In genomic region chr10:784377-784758, GRCh38 we compare ENCODE assay signal across 8 cellular contexts.
DNase-seq lines count a peak whose midpoint lies in the region; ATAC-seq and TF ChIP-seq lines count a peak whose summit lies in the region.

No MANE protein-coding gene starts in this region.

- CTCF ChIA-PET in PC-9 (lab: Charles Lee) = interaction anchor here (0.6 kb wide), 1 partner anchor 10 kb away, joined by 26 read pairs; no protein-coding TSS in a partner anchor

- no peaks in the 10 kb centered on the region for H3K27me3 ChIP-seq in DND-41 (ENCODE audit: insufficient read depth, low read length, poor library complexity)
- H3K27me3 ChIP-seq in PC-9 (ENCODE audit: insufficient read depth, low read depth) = 0 out of 2 replicates have a peak, but pooled peaks cover 6% of the 10 kb centered on the region
- H3K27me3 ChIP-seq in gastroesophageal sphincter = no peaks in the 10 kb centered on the region
- peaks cover 0 to 11% (median 0%) of the 10 kb centered on the region in 3 donors for H3K27me3 ChIP-seq in psoas muscle (ENCODE audit: insufficient read depth in 3 of 3, low read length in 2 of 3)

- H3K9me2 ChIP-seq in PC-9 (ENCODE audit: insufficient read depth) = no peaks in the 10 kb centered on the region

- no peaks in the 10 kb centered on the region for H3K9me3 ChIP-seq in DND-41 (ENCODE audit: insufficient read depth, low read length, severe bottlenecking)
- no peaks in the 10 kb centered on the region for H3K9me3 ChIP-seq in PC-9 (ENCODE audit: insufficient read depth, low read depth)
- no peaks in the 10 kb centered on the region for H3K9me3 ChIP-seq in gastroesophageal sphincter
- H3K9me3 ChIP-seq in psoas muscle = no peaks in the 10 kb centered on the region

- intact Hi-C loops in PC-9 (cut with micrococcal nuclease; ENCODE audit: unreplicated experiment) = no loop called here
- intact Hi-C loops in psoas muscle (cut with DNase I) = loop anchor here in 1 of 2 donors (10.0 kb wide), 1 partner anchor 170 kb away; no protein-coding TSS in a partner anchor

- H3K36me3 ChIP-seq in DND-41 (ENCODE audit: insufficient read depth, low read length) (no peaks in the 10 kb centered on the region), PC-9 (ENCODE audit: low read depth) (no peaks in the 10 kb centered on the region), gastroesophageal sphincter (no peaks in the 10 kb centered on the region), psoas muscle (ENCODE audit: insufficient read depth in 1 of 2, low read depth in 1 of 2) (no peaks in the 10 kb centered on the region)

- no TSS peak for BruUV-seq in PC-9 (replicated peaks; lab: Mats Ljungman, UMichigan)

- no peaks in the 10 kb centered on the region for H4K20me1 ChIP-seq in DND-41 (ENCODE audit: insufficient read depth, low read length)
- H4K20me1 ChIP-seq in PC-9 (ENCODE audit: insufficient read depth) = no peaks in the 10 kb centered on the region

- peak; percentile 1 for DNase-seq in DND-41
- no peak for DNase-seq in PC-9
- DNase-seq in psoas muscle = peak in 1 of 2 donors; percentile 56
- no peak for DNase-seq in NK-92 treated with Interleukin-12 subunit alpha and Interleukin-12 subunit beta, amount 100 ng/mL, for 24 hours (lab: John Stamatoyannopoulos, UW)
- DNase-seq in stimulated activated CD4-positive, alpha-beta T cell treated with anti-CD3 and anti-CD28 coated beads, Interleukin-12 subunit alpha, Interleukin-12 subunit beta, amount 100 ng/mL, for 4 hours = no peak

- H3K4me2 ChIP-seq in DND-41 (ENCODE audit: insufficient read depth, low read length) (no peak overlapping the region), PC-9 (peak overlapping the region; percentile 38)

- no peak for TF ChIP-seq CTCF in DND-41 (IDR thresholded peaks at IDR 0.05; ENCODE audit: borderline replicate concordance, extremely low read depth, low read length, poor library complexity, severe bottlenecking)
- TF ChIP-seq CTCF in PC-9 (conservative IDR thresholded peaks at IDR 0.05) = no peak
- TF ChIP-seq CTCF in gastroesophageal sphincter (IDR thresholded peaks at IDR 0.05) = no peak
- TF ChIP-seq CTCF in psoas muscle (IDR thresholded peaks at IDR 0.05) = no peak

- no peak overlapping the region for H3K9ac ChIP-seq in DND-41 (ENCODE audit: low read depth, low read length)

- H3F3A ChIP-seq in PC-9 (ENCODE audit: insufficient read depth, low read depth) = no peaks in the 10 kb centered on the region

- H3K27ac ChIP-seq in DND-41 (ENCODE audit: low read length) (no peak overlapping the region), PC-9 (no peak overlapping the region), gastroesophageal sphincter (peak overlapping the region in 1 of 4 donors; percentile 64), psoas muscle (no peak overlapping the region)

- H3K4me1 ChIP-seq in DND-41 (ENCODE audit: insufficient read depth, low read length) (no peaks in the 10 kb centered on the region), PC-9 (replicated peaks; ENCODE audit: insufficient read depth) (no peaks in the 10 kb centered on the region), gastroesophageal sphincter (peaks cover 0 to 23% (median 5%) of the 10 kb centered on the region in 3 donors), psoas muscle (peaks cover 11% of the 10 kb centered on the region)

- WGBS in gastroesophageal sphincter (ENCODE audit: low coverage in 1 of 2), 2 donors = 3% methylated on average over 8 of the region's 21 CpGs; no CpG with 5 or more reads in 1 of the 2 donors
- WGBS in psoas muscle, 3 donors = 0 to 13% (median 6%) methylated on average over 13 to 21 of the region's 21 CpGs

- no peaks in the 10 kb centered on the region for H3K79me2 ChIP-seq in DND-41 (ENCODE audit: insufficient read depth, low read length)
- no peaks in the 10 kb centered on the region for H3K79me2 ChIP-seq in PC-9 (ENCODE audit: low read depth)

- TF ChIP-seq POLR2A in gastroesophageal sphincter (IDR thresholded peaks at IDR 0.05) = no peak

- H2AFZ ChIP-seq in DND-41 (ENCODE audit: low read depth, low read length) (no peak overlapping the region), PC-9 (no peak overlapping the region)

- POLR2A ChIA-PET in PC-9 (lab: Charles Lee; ENCODE audit: unreplicated experiment) = no interaction called here

- TF ChIP-seq EP300 in gastroesophageal sphincter (IDR thresholded peaks at IDR 0.05) = no peak

- ATAC-seq in DND-41 (ENCODE audit: insufficient read depth, low read depth) (no peak), gastroesophageal sphincter (no peak), psoas muscle (peak; percentile 38 to 61 (median 46)), HG03442 (IDR thresholded peaks at IDR 0.05; ENCODE audit: unreplicated experiment) (no peak), GM21825 (IDR thresholded peaks at IDR 0.05; ENCODE audit: unreplicated experiment) (no peak)

- H3K4me3 ChIP-seq in DND-41 (ENCODE audit: low read depth in 1 of 2, low read length in 2 of 2) (no peak overlapping the region), PC-9 (no peak overlapping the region), gastroesophageal sphincter (peak overlapping the region; percentile 11 to 55), psoas muscle (peak overlapping the region; percentile 58)

Comparison
In these comparisons a context has a peak if more than half of its experiments do, and no peak if none do; other contexts are left out.
1. ATAC-seq: peak in psoas muscle (4 of 4); none in DND-41 (single experiment), gastroesophageal sphincter (single experiment), HG03442 (single experiment) and GM21825 (single experiment).
2. H3K4me3 ChIP-seq: peak in gastroesophageal sphincter (2 of 2) and psoas muscle (single experiment); none in DND-41 (0 of 2) and PC-9 (single experiment).